19 cellular contexts compared by ENCODE assay signal in genomic region chr10:75461672-75462649, GRCh38. TPM values are rescaled to one million over a fixed set of nuclear protein-coding genes. Genes with fewer than 3 reads are reported as not detected.
DNase-seq lines count a peak whose midpoint lies in the region; ATAC-seq, FAIRE-seq and TF ChIP-seq lines count a peak whose summit lies in the region.
"Had no signal": no experiment of that assay in that cellular context is flagged by ENCODE, and none has a peak within 500 bp of the region (broad histone marks: within the 10 kb centered on the region; RNA-seq: fewer than 3 reads in every experiment).

No MANE protein-coding gene starts in this region.

- POLR2A ChIA-PET in H1 (lab: Charles Lee; ENCODE audit: partially characterized antibody): interaction anchor here (2.1 kb wide), 1 partner anchor 9 kb away, joined by 6 read pairs; no protein-coding TSS in a partner anchor

- dilution Hi-C loops in mammary epithelial cell (cut with HindIII; ENCODE audit: low sequenced_read_pairs): no loop called here

- H3K4ac ChIP-seq in H1 (replicated peaks; ENCODE audit: insufficient read length, low read depth, low read length): no peak overlapping the region

- H2AFZ ChIP-seq in H1 (ENCODE audit: low read length) (no peak overlapping the region), mammary epithelial cell (ENCODE audit: low read depth, low read length) (no peak overlapping the region)

- BruUV-seq in mammary epithelial cell (replicated peaks; lab: Mats Ljungman, UMichigan): no TSS peak

- no peak overlapping the region for H4K8ac ChIP-seq in H1 (ENCODE audit: extremely low read depth, insufficient read depth, low read length)

- H3K4me3 ChIP-seq in H1 (ENCODE audit: extremely low read depth in 1 of 4, insufficient read depth in 2 of 4, low read depth in 3 of 4, low read length in 4 of 4) (peak overlapping the region in 1 of 4 experiments; percentile 14; a peak in 1 of 8 replicates), mammary epithelial cell (replicated peaks in 1 of 3; ENCODE audit: insufficient read depth in 1 of 3, low read depth in 2 of 3, low read length in 3 of 3) (no peak overlapping the region)
- H3K4me3 ChIP-seq: K562, Peyer's patch had no signal

- no peak overlapping the region for H2BK120ac ChIP-seq in H1 (replicated peaks; ENCODE audit: low read depth, low read length)

- H3K14ac ChIP-seq in H1 (ENCODE audit: insufficient read length): no peak overlapping the region

- CTCF ChIA-PET in H1 (lab: Charles Lee; ENCODE audit: partially characterized antibody) (interaction anchor here (0.6 to 2.1 kb wide), 4 partner anchors 11 to 303 kb away, joined by 3 to 7 read pairs (median 4); partner anchors contain the start of gene COMTD1), mammary epithelial cell (lab: Charles Lee; ENCODE audit: low non-redundant PET) (no interaction called here)

- no peak overlapping the region for H2BK12ac ChIP-seq in H1 (ENCODE audit: low read depth, low read length)

- H3K79me2 ChIP-seq in H1 (ENCODE audit: control insufficient read depth in 1 of 2, insufficient read depth in 2 of 2, low read length in 2 of 2) (no peaks in the 10 kb centered on the region), mammary epithelial cell (ENCODE audit: insufficient read depth, low read length) (no peaks in the 10 kb centered on the region)

- FAIRE-seq in H1 (lab: Jason Lieb, UNC): peak; percentile 81
- FAIRE-seq: K562 had no signal

- H3K4me1 ChIP-seq in H1 (replicated peaks in 1 of 4; ENCODE audit: control insufficient read depth in 3 of 4, insufficient read depth in 4 of 4, low read length in 3 of 4): peaks cover 3 to 14% (median 9%) of the 10 kb centered on the region in 4 experiments; a peak in 6 of 7 replicates
- peaks cover 7% of the 10 kb centered on the region for H3K4me1 ChIP-seq in mammary epithelial cell (ENCODE audit: insufficient read depth, low read length)
- H3K4me1 ChIP-seq: Peyer's patch had no signal

- no peak overlapping the region for H2BK5ac ChIP-seq in H1 (ENCODE audit: low read depth, low read length)

- no peak for ATAC-seq in HG03025 (IDR thresholded peaks at IDR 0.05; ENCODE audit: low FRiP score, unreplicated experiment)
- ATAC-seq: K562 had no signal

- H3K56ac ChIP-seq in H1 (replicated peaks; ENCODE audit: insufficient read length, low read depth, low read length): no peak overlapping the region

- WGBS in H1 (ENCODE audit: extremely low coverage in 1 of 2, insufficient coverage in 1 of 2, insufficient read length in 1 of 2, insufficient replicate concordance in 2 of 2, low coverage in 1 of 2, low lambda C conversion rate in 2 of 2, missing lambda C conversion rate in 1 of 2), 2 experiments: 47% methylated on average over 15 of the region's 15 CpGs; no CpG with 5 or more reads in 1 of the 2 experiments
- 87% methylated on average over 15 of the region's 15 CpGs for WGBS in mammary epithelial cell (ENCODE audit: low coverage, missing lambda C conversion rate)

- H3K18ac ChIP-seq in H1 (ENCODE audit: extremely low read depth, low read length): no peak overlapping the region; the same call in 1 of the 2 replicates

- no peak overlapping the region for H4K5ac ChIP-seq in H1 (ENCODE audit: insufficient read length, low read depth, low read length)

- H2BK15ac ChIP-seq in H1 (ENCODE audit: low read length): no peak overlapping the region

- H2BK20ac ChIP-seq in H1 (ENCODE audit: low read length): no peak overlapping the region

- H3K9ac ChIP-seq in H1 (replicated peaks in 1 of 4; ENCODE audit: extremely low read depth in 1 of 4, low read depth in 3 of 4, low read length in 3 of 4) (no peak overlapping the region), mammary epithelial cell (ENCODE audit: insufficient read depth, low read length) (no peak overlapping the region)

- H3K9me3 ChIP-seq in H1 (ENCODE audit: insufficient read depth in 2 of 2, low read depth in 1 of 2, low read length in 1 of 2): no peaks in the 10 kb centered on the region
- H3K9me3 ChIP-seq in mammary epithelial cell (replicated peaks; ENCODE audit: insufficient read depth, low read length): no peaks in the 10 kb centered on the region
- H3K9me3 ChIP-seq: Peyer's patch had no signal

- no peaks in the 10 kb centered on the region for H3K79me1 ChIP-seq in H1 (ENCODE audit: low read depth, low read length)

- no peak overlapping the region for H3K23ac ChIP-seq in H1 (ENCODE audit: insufficient read length)

- H4K20me1 ChIP-seq in H1 (replicated peaks in 1 of 2; ENCODE audit: control insufficient read depth in 1 of 2, insufficient read depth in 2 of 2, low read length in 2 of 2) (no peaks in the 10 kb centered on the region), mammary epithelial cell (ENCODE audit: insufficient read depth, low read length) (no peaks in the 10 kb centered on the region)

- H3K27me3 ChIP-seq in H1 (replicated peaks in 1 of 4; ENCODE audit: control insufficient read depth in 3 of 4, extremely low read depth in 1 of 4, insufficient read depth in 3 of 4, low read length in 3 of 4) (no peaks in the 10 kb centered on the region; a peak in 1 of 7 replicates), mammary epithelial cell (ENCODE audit: insufficient read depth, low read length) (no peaks in the 10 kb centered on the region)
- H3K27me3 ChIP-seq: Peyer's patch had no signal

- in situ Hi-C loops in G401 (cut with HindIII; ENCODE audit: low sequenced_read_pairs): no loop called here
- in situ Hi-C loops in mammary epithelial cell (cut with MboI; ENCODE audit: low sequenced_read_pairs in 2 of 2): no loop called here

- TF ChIP-seq EP300 in H1 (IDR thresholded peaks at IDR 0.05; ENCODE audit: borderline replicate concordance in 1 of 2, low read depth in 2 of 2, low read length in 2 of 2): no peak

- no peak overlapping the region for H2AK5ac ChIP-seq in H1 (ENCODE audit: low read depth, low read length)

- no peak for TF ChIP-seq RAD21 in H1 (IDR thresholded peaks at IDR 0.05 in 1 of 2, conservative IDR thresholded peaks at IDR 0.05 in 1 of 2; ENCODE audit: low read depth in 2 of 2, low read length in 2 of 2)

- H3K23me2 ChIP-seq in H1 (ENCODE audit: low read depth, low read length): no peaks in the 10 kb centered on the region

- intact Hi-C loops in mammary epithelial cell (cut with micrococcal nuclease): no loop called here

- no peak for TF ChIP-seq POLR2A in H1 (IDR thresholded peaks at IDR 0.05; ENCODE audit: control extremely low read depth in 1 of 2, low read depth in 2 of 2, low read length in 2 of 2)

- DNase-seq in NCI-H1436 (lab: John Stamatoyannopoulos, UW): peak; percentile 11
- no peak for DNase-seq in NCI-H1436 treated with DMSO at 0.1 percent for 48 hours (lab: John Stamatoyannopoulos, UW)
- DNase-seq in NCI-H774 (lab: John Stamatoyannopoulos, UW): peak; percentile 43
- DNase-seq in H1 (ENCODE audit: low read depth in 1 of 2, low spot score in 2 of 2): peak in 1 of 2 experiments; percentile 60
- DNase-seq in retina: peak; percentile 23
- DNase-seq in G401 (ENCODE audit: low spot score): no peak
- no peak for DNase-seq in mammary epithelial cell
- DNase-seq: 8988T, C1 segment of cervical spinal cord, DMS153, EL, HCEC 1CT, NCI-H187 treated with DMSO at 0.1 percent for 48 hours, NCI-H524, Peyer's patch, SHP77 had no signal

- no peak for TF ChIP-seq CTCF in H1 (IDR thresholded peaks at IDR 0.05; ENCODE audit: control extremely low read depth in 1 of 3, insufficient read depth in 1 of 3, low read depth in 1 of 3, low read length in 3 of 3)
- no peak for TF ChIP-seq CTCF in mammary epithelial cell (conservative IDR thresholded peaks at IDR 0.05 in 1 of 2, IDR thresholded peaks at IDR 0.05 in 1 of 2; ENCODE audit: extremely low read depth in 1 of 2, insufficient read depth in 1 of 2, low read depth in 1 of 2, low read length in 2 of 2)

- peak overlapping the region; percentile 45 to 49 for H3K4me2 ChIP-seq in H1 (ENCODE audit: insufficient read depth in 1 of 2, low read depth in 2 of 2, low read length in 2 of 2)
- H3K4me2 ChIP-seq in mammary epithelial cell (ENCODE audit: insufficient read depth, low read depth, low read length): no peak overlapping the region

- no peak overlapping the region for H4K91ac ChIP-seq in H1 (replicated peaks; ENCODE audit: insufficient read length, low read length)

- no peak overlapping the region for H3K27ac ChIP-seq in H1 (ENCODE audit: low read depth, low read length)
- H3K27ac ChIP-seq in mammary epithelial cell (ENCODE audit: insufficient read depth, low read depth, low read length): no peak overlapping the region
- H3K27ac ChIP-seq: Peyer's patch had no signal

- H3K36me3 ChIP-seq in H1 (ENCODE audit: control insufficient read depth in 2 of 4, insufficient read depth in 4 of 4, low read length in 3 of 4) (no peaks in the 10 kb centered on the region), mammary epithelial cell (ENCODE audit: insufficient read depth, low read length) (no peaks in the 10 kb centered on the region)
- H3K36me3 ChIP-seq: Peyer's patch had no signal

TF ChIP-seq in H1, 55 proteins besides CTCF, POLR2A, EP300 and RAD21 (continues in another document):
- TF ChIP-seq SAP30 (IDR thresholded peaks at IDR 0.05; ENCODE audit: insufficient read depth, insufficient replicate concordance, low read length): no peak

RNA-seq across cellular contexts. Expression of gene LRMDA, which starts 30.5 kb away (rescaled TPM):
- 0.86 and 2.4 TPM in 2 replicates for total RNA-seq in H1 (2021; fragmentation: NEBNext Ultra II Directional; extraction: Animal tissue kit (Norgen Biotek cat#: 25700))
- 0.52 and 2.8 TPM in 2 replicates for polyA plus RNA-seq in H1 (2011; rRNA removed)
- 1.9 TPM for polyA plus RNA-seq in H1 (2011; cell fraction: cytosol; rRNA removed)
- polyA plus RNA-seq in H1 (2011; cell fraction: nucleus; rRNA removed): 2.3 TPM
- 1.3 to 4.1 TPM (median 3.0 TPM) in 4 replicates for polyA plus RNA-seq in H1 (2012, experiment 1 of 2)
- 0.24 TPM for polyA plus RNA-seq in H1 (2012, experiment 2 of 2)
- 0.24 TPM for polyA plus RNA-seq in H1 (2013, experiment 1 of 2)
- polyA plus RNA-seq in H1 (2013, experiment 2 of 2): 0.39 TPM
- 0.63 and 4.4 TPM in 2 replicates for polyA minus RNA-seq in H1 (2011; rRNA and poly(A)+ RNA removed)
- 1.1 TPM for polyA minus RNA-seq in H1 (2011; cell fraction: cytosol; rRNA and poly(A)+ RNA removed)
- polyA minus RNA-seq in H1 (2011; cell fraction: nucleus; rRNA and poly(A)+ RNA removed): 5.4 TPM
- not detected in 2 replicates for total RNA-seq in G401 (2014; rRNA removed; shearing (Covaris generic))
- under 1 TPM in 1 of 2 donors, not detected in 1; 0.67 TPM for total RNA-seq in mammary epithelial cell
- 0.37 TPM for polyA plus RNA-seq in mammary epithelial cell
- polyA minus RNA-seq in mammary epithelial cell: not detected
- total RNA-seq: HT1080 had no signal
- polyA plus RNA-seq: K562 had no signal

Comparison
In these comparisons a context has a peak if more than half of its experiments do, and no peak if none do; other contexts are left out.
1. DNase-seq: peak in NCI-H1436 (single experiment), NCI-H774 (single experiment) and retina (single experiment); none in NCI-H1436 treated with DMSO at 0.1 percent for 48 hours (single experiment), G401 (single experiment) and mammary epithelial cell (single experiment).